Comparison of ENCODE assay signal across 36 cellular contexts in genomic region chr11:7558046-7558445, GRCh38.
"Had no signal": no experiment of that assay in that cellular context is flagged by ENCODE, and none has a peak within 500 bp of the region (broad histone marks: within the 10 kb centered on the region; RNA-seq: fewer than 3 reads in every experiment).

No MANE protein-coding gene starts in this region.

- H3K27me3 ChIP-seq: ascending aorta, breast epithelium, cardiac muscle cell, esophagus muscularis mucosa, foreskin keratinocyte, gastrocnemius medialis, heart right ventricle had no signal

- H3K36me3 Mint-ChIP-seq: activated CD8-positive, alpha-beta memory T cell treated with anti-CD3 and anti-CD28 coated beads, Interleukin-2, amount 10 ng/mL, durations not matched to agents 7 days and 5 days; brain had no signal

- DNase-seq: activated B cell treated with CpG ODN at 0.5 μM for 24 hours; activated CD4-positive, alpha-beta memory T cell treated with anti-CD3 and anti-CD28 coated beads for 36 hours; activated CD4-positive, alpha-beta T cell treated with anti-CD3 and anti-CD28 coated beads for 36 hours; activated CD4-positive, alpha-beta T cell treated with anti-CD3 and anti-CD28 coated beads, Interleukin-2, amount 10 ng/mL, durations not matched to agents 24 days and 14 days; activated CD4-positive, CD25-positive, alpha-beta regulatory T cell treated with anti-CD3 and anti-CD28 coated beads, Interleukin-2, amount 50 U/mL, for 72 hours; activated CD8-positive, alpha-beta memory T cell treated with anti-CD3 and anti-CD28 coated beads, Interleukin-2, amount 10 ng/mL, durations not matched to agents 7 days and 5 days; activated CD8-positive, alpha-beta memory T cell treated with anti-CD3 and anti-CD28 coated beads, Interleukin-2, amount 50 U/mL, for 4 hours; activated CD8-positive, alpha-beta T cell treated with anti-CD3 and anti-CD28 coated beads, Interleukin-2, amount 10 ng/mL, durations not matched to agents 7 days and 5 days; activated effector memory CD4-positive, alpha-beta T cell treated with anti-CD3 and anti-CD28 coated beads, Interleukin-2, amount 50 U/mL, for 16 hours; activated naive CD4-positive, alpha-beta T cell treated with anti-CD3 and anti-CD28 coated beads for 36 hours; activated naive CD8-positive, alpha-beta T cell treated with anti-CD3 and anti-CD28 coated beads, Interleukin-2, amount 10 ng/mL, durations not matched to agents 7 days and 5 days; activated T-cell treated with anti-CD3 and anti-CD28 coated beads, Interleukin-2, amount 50 U/mL, for 1 hour; activated T-cell treated with anti-CD3 and anti-CD28 coated beads, Interleukin-2, amount 50 U/mL, for 48 hours; dermis blood vessel endothelial cell; effector CD4-positive, alpha-beta T cell; effector memory CD8-positive, alpha-beta T cell; erythroblast; foreskin keratinocyte; gastrocnemius medialis; glutamatergic neuron; heart right ventricle; T-helper 1 cell; T-helper 17 cell; T1000; WERI-Rb-1 had no signal

- H3K27ac ChIP-seq: ascending aorta, breast epithelium, cardiac muscle cell, coronary artery, esophagus muscularis mucosa, foreskin keratinocyte, heart right ventricle, WERI-Rb-1 had no signal

- H3K4me3 ChIP-seq: ascending aorta, breast epithelium, cardiac muscle cell, coronary artery, esophagus muscularis mucosa, gastrocnemius medialis, heart right ventricle had no signal

- H3K36me3 ChIP-seq: ascending aorta, breast epithelium, cardiac muscle cell, esophagus muscularis mucosa, gastrocnemius medialis, heart right ventricle, WERI-Rb-1 had no signal

- H3K4me1 ChIP-seq: ascending aorta, breast epithelium, foreskin keratinocyte had no signal

- H3K9me3 Mint-ChIP-seq: activated B cell treated with CpG ODN at 0.5 μM for 24 hours; activated CD4-positive, alpha-beta memory T cell treated with anti-CD3 and anti-CD28 coated beads for 36 hours; activated CD4-positive, alpha-beta T cell treated with anti-CD3 and anti-CD28 coated beads, Interleukin-2, amount 10 ng/mL, durations not matched to agents 24 days and 14 days; activated naive CD4-positive, alpha-beta T cell treated with anti-CD3 and anti-CD28 coated beads for 36 hours; activated naive CD4-positive, alpha-beta T cell treated with anti-CD3 and anti-CD28 coated beads, Interleukin-2, amount 50 U/mL, for 72 hours; activated naive CD8-positive, alpha-beta T cell treated with anti-CD3 and anti-CD28 coated beads, Interleukin-2, amount 10 ng/mL, durations not matched to agents 7 days and 5 days; activated T-helper 1 cell treated with anti-CD3 and anti-CD28 coated beads, Interleukin-12 subunit alpha, Interleukin-12 subunit beta, Interleukin-2, Interleukin-4 antibody, amounts not matched to agents 30 ng/mL and 10 ng/mL and 1 ng/mL, durations not matched to agents 14 hours and 24 hours and 36 hours; activated T-helper 2 cell treated with anti-CD3 and anti-CD28 coated beads, Interferon-gamma antibody, Interleukin-2, Interleukin-4, amounts not matched to agents 10 μg/mL and 5 μg/mL and 100 μg/mL, durations not matched to agents 14 hours and 24 hours and 36 hours; central memory CD8-positive, alpha-beta T cell; effector memory CD8-positive, alpha-beta T cell; T-helper 2 cell treated with Interferon-gamma antibody and Interleukin-4, amounts not matched to agents 5 μg/mL and 100 μg/mL, for 36 hours had no signal

- H3K4me1 Mint-ChIP-seq: activated CD4-positive, alpha-beta T cell treated with anti-CD3 and anti-CD28 coated beads, Interleukin-2, amount 10 ng/mL, durations not matched to agents 24 days and 14 days; activated CD8-positive, alpha-beta memory T cell treated with anti-CD3 and anti-CD28 coated beads, Interleukin-2, amount 10 ng/mL, durations not matched to agents 7 days and 5 days; central memory CD8-positive, alpha-beta T cell had no signal

- ATAC-seq: activated CD4-positive, alpha-beta T cell treated with anti-CD3 and anti-CD28 coated beads for 36 hours; activated CD8-positive, alpha-beta memory T cell treated with anti-CD3 and anti-CD28 coated beads, Interleukin-2, amount 10 ng/mL, durations not matched to agents 7 days and 5 days; activated CD8-positive, alpha-beta T cell treated with anti-CD3 and anti-CD28 coated beads, Interleukin-2, amount 10 ng/mL, durations not matched to agents 7 days and 5 days; activated naive CD4-positive, alpha-beta T cell treated with anti-CD3 and anti-CD28 coated beads, Interleukin-2, amount 50 U/mL, for 72 hours; effector memory CD8-positive, alpha-beta T cell; foreskin keratinocyte; gastrocnemius medialis; T-helper 17 cell had no signal

- H3K9me3 ChIP-seq: ascending aorta, breast epithelium, esophagus muscularis mucosa, gastrocnemius medialis, heart right ventricle had no signal

- H3K27me3 Mint-ChIP-seq: activated B cell treated with CpG ODN at 0.5 μM for 24 hours; activated CD4-positive, alpha-beta memory T cell treated with anti-CD3 and anti-CD28 coated beads for 36 hours; activated CD4-positive, alpha-beta T cell treated with anti-CD3 and anti-CD28 coated beads for 36 hours; activated naive CD8-positive, alpha-beta T cell treated with anti-CD3 and anti-CD28 coated beads, Interleukin-2, amount 10 ng/mL, durations not matched to agents 7 days and 5 days; central memory CD8-positive, alpha-beta T cell; effector memory CD8-positive, alpha-beta T cell; T-helper 17 cell had no signal

- H3K27ac Mint-ChIP-seq: activated B cell treated with CpG ODN at 0.5 μM for 24 hours; activated CD4-positive, alpha-beta memory T cell treated with anti-CD3 and anti-CD28 coated beads for 36 hours; activated CD4-positive, alpha-beta T cell treated with anti-CD3 and anti-CD28 coated beads for 36 hours; activated CD4-positive, alpha-beta T cell treated with anti-CD3 and anti-CD28 coated beads, Interleukin-2, amount 10 ng/mL, durations not matched to agents 24 days and 14 days; activated CD8-positive, alpha-beta memory T cell treated with anti-CD3 and anti-CD28 coated beads, Interleukin-2, amount 10 ng/mL, durations not matched to agents 7 days and 5 days; activated CD8-positive, alpha-beta T cell treated with anti-CD3 and anti-CD28 coated beads, Interleukin-2, amount 10 ng/mL, durations not matched to agents 7 days and 5 days; activated naive CD4-positive, alpha-beta T cell treated with anti-CD3 and anti-CD28 coated beads for 36 hours; activated naive CD4-positive, alpha-beta T cell treated with anti-CD3 and anti-CD28 coated beads, Interleukin-2, amount 50 U/mL, for 72 hours; activated naive CD8-positive, alpha-beta T cell treated with anti-CD3 and anti-CD28 coated beads, Interleukin-2, amount 10 ng/mL, durations not matched to agents 7 days and 5 days; activated T-helper 1 cell treated with anti-CD3 and anti-CD28 coated beads, Interleukin-12 subunit alpha, Interleukin-12 subunit beta, Interleukin-2, Interleukin-4 antibody, amounts not matched to agents 30 ng/mL and 10 ng/mL and 1 ng/mL, durations not matched to agents 14 hours and 24 hours and 36 hours; activated T-helper 2 cell treated with anti-CD3 and anti-CD28 coated beads, Interferon-gamma antibody, Interleukin-2, Interleukin-4, amounts not matched to agents 10 μg/mL and 5 μg/mL and 100 μg/mL, durations not matched to agents 14 hours and 24 hours and 36 hours; brain; effector memory CD8-positive, alpha-beta T cell; T-helper 17 cell; T-helper 2 cell treated with Interferon-gamma antibody and Interleukin-4, amounts not matched to agents 5 μg/mL and 100 μg/mL, for 36 hours had no signal

- H3K4me3 Mint-ChIP-seq: activated B cell treated with CpG ODN at 0.5 μM for 24 hours; activated CD4-positive, alpha-beta memory T cell treated with anti-CD3 and anti-CD28 coated beads for 36 hours; activated CD4-positive, alpha-beta T cell treated with anti-CD3 and anti-CD28 coated beads for 36 hours; activated CD4-positive, alpha-beta T cell treated with anti-CD3 and anti-CD28 coated beads, Interleukin-2, amount 10 ng/mL, durations not matched to agents 24 days and 14 days; activated CD8-positive, alpha-beta memory T cell treated with anti-CD3 and anti-CD28 coated beads, Interleukin-2, amount 10 ng/mL, durations not matched to agents 7 days and 5 days; activated CD8-positive, alpha-beta T cell treated with anti-CD3 and anti-CD28 coated beads, Interleukin-2, amount 10 ng/mL, durations not matched to agents 7 days and 5 days; activated naive CD4-positive, alpha-beta T cell treated with anti-CD3 and anti-CD28 coated beads for 36 hours; activated naive CD8-positive, alpha-beta T cell treated with anti-CD3 and anti-CD28 coated beads, Interleukin-2, amount 10 ng/mL, durations not matched to agents 7 days and 5 days; activated T-helper 1 cell treated with anti-CD3 and anti-CD28 coated beads, Interleukin-12 subunit alpha, Interleukin-12 subunit beta, Interleukin-2, Interleukin-4 antibody, amounts not matched to agents 30 ng/mL and 10 ng/mL and 1 ng/mL, durations not matched to agents 14 hours and 24 hours and 36 hours; brain; central memory CD8-positive, alpha-beta T cell; effector memory CD8-positive, alpha-beta T cell; T-helper 17 cell; T-helper 2 cell treated with Interferon-gamma antibody and Interleukin-4, amounts not matched to agents 5 μg/mL and 100 μg/mL, for 36 hours had no signal
